In genomic region chr16:29116980-29117379, GRCh38 we compare ENCODE assay signal across 24 cellular contexts.
DNase-seq lines count a peak whose midpoint lies in the region; ATAC-seq and TF ChIP-seq lines count a peak whose summit lies in the region.
"Had no signal": no experiment of that assay in that cellular context is flagged by ENCODE, and none has a peak within 500 bp of the region (broad histone marks: within the 10 kb centered on the region; RNA-seq: fewer than 3 reads in every experiment).

No MANE protein-coding gene starts in this region.

- no peaks in the 10 kb centered on the region for H3K27me3 Mint-ChIP-seq in activated naive CD8-positive, alpha-beta T cell treated with anti-CD3 and anti-CD28 coated beads, Interleukin-2, amount 50 U/mL, for 24 hours
- H3K27me3 Mint-ChIP-seq in activated naive CD8-positive, alpha-beta T cell treated with anti-CD3 and anti-CD28 coated beads for 36 hours = no peaks in the 10 kb centered on the region
- H3K27me3 Mint-ChIP-seq in activated T-helper 17 cell treated with anti-CD3 and anti-CD28 coated beads, Interleukin-2, amount 50 U/mL, for 72 hours = no peaks in the 10 kb centered on the region
- H3K27me3 Mint-ChIP-seq in natural killer cell (ENCODE audit: low read depth in 2 of 2) (no peaks in the 10 kb centered on the region), type B pancreatic cell (peaks cover 26% of the 10 kb centered on the region)
- H3K27me3 Mint-ChIP-seq: B cell had no signal

- H3K27ac Mint-ChIP-seq in activated naive CD8-positive, alpha-beta T cell treated with anti-CD3 and anti-CD28 coated beads, Interleukin-2, amount 50 U/mL, for 24 hours = peak overlapping the region; percentile 83
- H3K27ac Mint-ChIP-seq in activated naive CD8-positive, alpha-beta T cell treated with anti-CD3 and anti-CD28 coated beads for 36 hours = no peak overlapping the region
- peak overlapping the region; percentile 88 for H3K27ac Mint-ChIP-seq in activated T-helper 17 cell treated with anti-CD3 and anti-CD28 coated beads, Interleukin-2, amount 50 U/mL, for 72 hours
- H3K27ac Mint-ChIP-seq in natural killer cell = peak overlapping the region; percentile 98
- H3K27ac Mint-ChIP-seq in type B pancreatic cell = peak overlapping the region; percentile 21
- H3K27ac Mint-ChIP-seq: B cell had no signal

- no peak for ATAC-seq in activated naive CD8-positive, alpha-beta T cell treated with anti-CD3 and anti-CD28 coated beads, Interleukin-2, amount 50 U/mL, for 24 hours
- no peak for ATAC-seq in activated T-helper 17 cell treated with anti-CD3 and anti-CD28 coated beads, Interleukin-2, amount 50 U/mL, for 72 hours (replicated peaks)
- no peak for ATAC-seq in natural killer cell
- ATAC-seq: pancreas, sciatic nerve had no signal

- no peak for TF ChIP-seq CTCF in natural killer cell (IDR thresholded peaks at IDR 0.05)
- TF ChIP-seq CTCF in type B pancreatic cell (conservative IDR thresholded peaks at IDR 0.05) = no peak

- H3K4me1 Mint-ChIP-seq in activated naive CD8-positive, alpha-beta T cell treated with anti-CD3 and anti-CD28 coated beads, Interleukin-2, amount 50 U/mL, for 24 hours = peaks cover 53% of the 10 kb centered on the region
- peaks cover 41% of the 10 kb centered on the region for H3K4me1 Mint-ChIP-seq in activated naive CD8-positive, alpha-beta T cell treated with anti-CD3 and anti-CD28 coated beads for 36 hours
- peaks cover 28% of the 10 kb centered on the region for H3K4me1 Mint-ChIP-seq in activated T-helper 17 cell treated with anti-CD3 and anti-CD28 coated beads, Interleukin-2, amount 50 U/mL, for 72 hours
- H3K4me1 Mint-ChIP-seq in natural killer cell (peaks cover 59 to 63% of the 10 kb centered on the region in 2 donors), type B pancreatic cell (ENCODE audit: unreplicated experiment) (peaks cover 20% of the 10 kb centered on the region)

- H3K36me3 Mint-ChIP-seq in activated naive CD8-positive, alpha-beta T cell treated with anti-CD3 and anti-CD28 coated beads, Interleukin-2, amount 50 U/mL, for 24 hours (ENCODE audit: low read depth) = peaks cover 51% of the 10 kb centered on the region
- H3K36me3 Mint-ChIP-seq in activated naive CD8-positive, alpha-beta T cell treated with anti-CD3 and anti-CD28 coated beads for 36 hours = peaks cover 25% of the 10 kb centered on the region
- H3K36me3 Mint-ChIP-seq in activated T-helper 17 cell treated with anti-CD3 and anti-CD28 coated beads, Interleukin-2, amount 50 U/mL, for 72 hours (ENCODE audit: low read depth) = peaks cover 89% of the 10 kb centered on the region
- H3K36me3 Mint-ChIP-seq in natural killer cell = no peaks in the 10 kb centered on the region
- H3K36me3 Mint-ChIP-seq in type B pancreatic cell = no peaks in the 10 kb centered on the region

- H3K4me3 Mint-ChIP-seq in activated naive CD8-positive, alpha-beta T cell treated with anti-CD3 and anti-CD28 coated beads, Interleukin-2, amount 50 U/mL, for 24 hours = no peak overlapping the region
- no peak overlapping the region for H3K4me3 Mint-ChIP-seq in activated naive CD8-positive, alpha-beta T cell treated with anti-CD3 and anti-CD28 coated beads for 36 hours
- peak overlapping the region; percentile 63 for H3K4me3 Mint-ChIP-seq in activated T-helper 17 cell treated with anti-CD3 and anti-CD28 coated beads, Interleukin-2, amount 50 U/mL, for 72 hours
- H3K4me3 Mint-ChIP-seq in natural killer cell (peak overlapping the region; percentile 87), type B pancreatic cell (no peak overlapping the region)
- H3K4me3 Mint-ChIP-seq: B cell had no signal

- no peaks in the 10 kb centered on the region for H3K9me3 Mint-ChIP-seq in activated naive CD8-positive, alpha-beta T cell treated with anti-CD3 and anti-CD28 coated beads, Interleukin-2, amount 50 U/mL, for 24 hours
- no peaks in the 10 kb centered on the region for H3K9me3 Mint-ChIP-seq in activated naive CD8-positive, alpha-beta T cell treated with anti-CD3 and anti-CD28 coated beads for 36 hours
- no peaks in the 10 kb centered on the region for H3K9me3 Mint-ChIP-seq in activated T-helper 17 cell treated with anti-CD3 and anti-CD28 coated beads, Interleukin-2, amount 50 U/mL, for 72 hours
- no peaks in the 10 kb centered on the region for H3K9me3 Mint-ChIP-seq in natural killer cell
- H3K9me3 Mint-ChIP-seq in type B pancreatic cell = no peaks in the 10 kb centered on the region

- DNase-seq in activated naive CD8-positive, alpha-beta T cell treated with anti-CD3 and anti-CD28 coated beads, Interleukin-2, amount 50 U/mL, for 24 hours = no peak
- DNase-seq in activated naive CD8-positive, alpha-beta T cell treated with anti-CD3 and anti-CD28 coated beads for 36 hours = no peak
- DNase-seq in natural killer cell (no peak), type B pancreatic cell (ENCODE audit: extremely low spot score, unreplicated experiment) (no peak), DMS79 treated with DMSO at 0.1 percent for 48 hours (lab: John Stamatoyannopoulos, UW) (no peak), COR-L47 (lab: John Stamatoyannopoulos, UW) (no peak), iPS-NIHi11 (ENCODE audit: low spot score) (no peak)
- DNase-seq: activated CD8-positive, alpha-beta memory T cell treated with anti-CD3 and anti-CD28 coated beads for 24 hours; activated naive CD4-positive, alpha-beta T cell treated with anti-CD3 and anti-CD28 coated beads, Interleukin-2, amount 50 U/mL, for 16 hours; aorta; Caco-2; DMS79; KBM-7; kidney; MG63; NCI-H2081 treated with DMSO at 0.1 percent for 48 hours; NCI-H446; pancreas; PC-9; SHP77 treated with DMSO at 0.1 percent for 48 hours; stimulated activated CD4-positive, alpha-beta T cell treated with anti-CD3 and anti-CD28 coated beads, Interleukin-15, amount 100 ng/mL, for 24 hours had no signal

- intact Hi-C loops in natural killer cell (cut with micrococcal nuclease) = loop anchor here (10.0 kb wide), 1 partner anchor 508 kb away; no protein-coding TSS in a partner anchor

Comparison
In these comparisons a context has a peak if more than half of its experiments do, and no peak if none do; other contexts are left out.
1. H3K4me3 Mint-ChIP-seq: peak in activated T-helper 17 cell treated with anti-CD3 and anti-CD28 coated beads, Interleukin-2, amount 50 U/mL, for 72 hours (single experiment) and natural killer cell (single experiment); none in activated naive CD8-positive, alpha-beta T cell treated with anti-CD3 and anti-CD28 coated beads, Interleukin-2, amount 50 U/mL, for 24 hours (single experiment), activated naive CD8-positive, alpha-beta T cell treated with anti-CD3 and anti-CD28 coated beads for 36 hours (single experiment) and type B pancreatic cell (single experiment).